Comparison of ENCODE assay signal across 9 cellular contexts in the genomic region with DNA sequence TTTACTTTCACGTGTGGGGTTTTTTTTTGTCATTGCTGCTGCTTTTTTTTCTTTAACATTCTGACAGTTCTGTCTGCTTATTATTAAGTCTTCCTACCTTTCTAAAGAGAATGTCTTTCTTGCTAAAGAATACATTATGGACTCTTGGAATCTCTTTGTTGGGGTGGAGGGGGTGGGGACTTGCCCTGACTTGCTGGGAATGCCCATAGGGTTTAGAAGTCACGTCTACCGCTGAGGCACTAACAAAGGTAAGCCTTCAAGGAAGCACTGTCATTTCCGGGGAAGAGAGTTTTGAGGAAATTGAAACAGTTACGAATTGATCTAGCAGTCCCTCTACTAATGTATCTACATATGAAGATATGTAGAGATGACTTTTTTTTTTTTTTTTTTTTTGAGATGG. TPM values are rescaled to one million over a fixed set of nuclear protein-coding genes. Genes with fewer than 3 reads are reported as not detected.
A peak's percentile ranks its signal among the peaks of the same experiment; 100 is the strongest.
DNase-seq lines count a peak whose midpoint lies in the region; ATAC-seq and TF ChIP-seq lines count a peak whose summit lies in the region.
"Had no signal": no experiment of that assay in that cellular context is flagged by ENCODE, and none has a peak within 500 bp of the region (broad histone marks: within the 10 kb centered on the region; RNA-seq: fewer than 3 reads in every experiment).

No MANE protein-coding gene starts in this region.

- no peak for TF ChIP-seq CTCF in foreskin keratinocyte (conservative IDR thresholded peaks at IDR 0.05)

- DNase-seq in HAP-1 (ENCODE audit: low spot score in 2 of 2) (peak; percentile 80 to 81), foreskin keratinocyte (peak; percentile 95 to 98), kidney glomerular epithelial cell (lab: John Stamatoyannopoulos, UW) (no peak), AML-193 (lab: John Stamatoyannopoulos, UW) (no peak)
- DNase-seq in activated CD4-positive, alpha-beta T cell treated with anti-CD3 and anti-CD28 coated beads, Interleukin-2, amount 10 ng/mL, durations not matched to agents 24 days and 14 days = peak; percentile 75
- peak; percentile 43 to 76 for DNase-seq in stimulated activated CD4-positive, alpha-beta T cell treated with anti-CD3 and anti-CD28 coated beads, Interleukin-2, amount 100 ng/mL, for 24 hours
- DNase-seq: NCI-H526 treated with DMSO at 0.1 percent for 48 hours had no signal

- H3K4me1 ChIP-seq in HAP-1 = peaks cover 29% of the 10 kb centered on the region
- H3K4me1 ChIP-seq in foreskin keratinocyte = peaks cover 28% of the 10 kb centered on the region

- peaks cover 66% of the 10 kb centered on the region for H3K4me1 Mint-ChIP-seq in activated CD4-positive, alpha-beta T cell treated with anti-CD3 and anti-CD28 coated beads, Interleukin-2, amount 10 ng/mL, durations not matched to agents 24 days and 14 days

- intact Hi-C loops in activated CD4-positive, alpha-beta T cell treated with anti-CD3 and anti-CD28 coated beads, Interleukin-2, amount 10 ng/mL, durations not matched to agents 24 days and 14 days (cut with micrococcal nuclease) = loop anchor here (1.0 to 5.0 kb wide), 6 partner anchors 14 to 1243 kb away; partner anchors contain the start of genes CD99 and P2RY8

- peak overlapping the region; percentile 98 for H3K27ac Mint-ChIP-seq in activated CD4-positive, alpha-beta T cell treated with anti-CD3 and anti-CD28 coated beads, Interleukin-2, amount 10 ng/mL, durations not matched to agents 24 days and 14 days

- no peaks in the 10 kb centered on the region for H3K27me3 Mint-ChIP-seq in activated CD4-positive, alpha-beta T cell treated with anti-CD3 and anti-CD28 coated beads, Interleukin-2, amount 10 ng/mL, durations not matched to agents 24 days and 14 days

- no peaks in the 10 kb centered on the region for H3K9me3 Mint-ChIP-seq in activated CD4-positive, alpha-beta T cell treated with anti-CD3 and anti-CD28 coated beads, Interleukin-2, amount 10 ng/mL, durations not matched to agents 24 days and 14 days

- ATAC-seq in foreskin keratinocyte = peak; percentile 55
- no peak for ATAC-seq in HG03432 (IDR thresholded peaks at IDR 0.05; ENCODE audit: unreplicated experiment)
- ATAC-seq in HG02571 (IDR thresholded peaks at IDR 0.05; ENCODE audit: unreplicated experiment) = no peak

- peak overlapping the region; percentile 66 for H3K4me3 Mint-ChIP-seq in activated CD4-positive, alpha-beta T cell treated with anti-CD3 and anti-CD28 coated beads, Interleukin-2, amount 10 ng/mL, durations not matched to agents 24 days and 14 days

- peaks cover 45% of the 10 kb centered on the region for H3K36me3 Mint-ChIP-seq in activated CD4-positive, alpha-beta T cell treated with anti-CD3 and anti-CD28 coated beads, Interleukin-2, amount 10 ng/mL, durations not matched to agents 24 days and 14 days (ENCODE audit: low read depth)

- H3K36me3 ChIP-seq in HAP-1 (replicated peaks) = peaks cover 14% of the 10 kb centered on the region

- in situ Hi-C loops in HAP-1 (cut with MboI; ENCODE audit: low sequenced_read_pairs) = no loop called here

- no peak overlapping the region for H3K4me3 ChIP-seq in HAP-1

- H3K27ac ChIP-seq in foreskin keratinocyte = peak overlapping the region; percentile 97

- H3K27me3 ChIP-seq in HAP-1 (ENCODE audit: low read depth) = no peaks in the 10 kb centered on the region
- no peaks in the 10 kb centered on the region for H3K27me3 ChIP-seq in foreskin keratinocyte

- no peaks in the 10 kb centered on the region for H3K9me3 ChIP-seq in HAP-1

RNA-seq across cellular contexts. Expression of gene CD99, which starts 19.4 kb away (rescaled TPM):
- 361 and 371 TPM in 2 replicates for total RNA-seq in activated CD4-positive, alpha-beta T cell treated with anti-CD3 and anti-CD28 coated beads, Interleukin-2, amount 10 ng/mL, durations not matched to agents 24 days and 14 days
- 237 and 271 TPM in 2 replicates for total RNA-seq in foreskin keratinocyte
- 324 and 363 TPM in 2 replicates for polyA plus RNA-seq in foreskin keratinocyte

RNA-seq across cellular contexts. Expression of gene XG, which starts 41.3 kb away (rescaled TPM):
- total RNA-seq in activated CD4-positive, alpha-beta T cell treated with anti-CD3 and anti-CD28 coated beads, Interleukin-2, amount 10 ng/mL, durations not matched to agents 24 days and 14 days = not detected in 2 replicates
- total RNA-seq in foreskin keratinocyte = 17.6 and 20.4 TPM in 2 replicates
- 17.6 and 18.7 TPM in 2 replicates for polyA plus RNA-seq in foreskin keratinocyte

Comparison
In these comparisons a context has a peak if more than half of its experiments do, and no peak if none do; other contexts are left out.
1. DNase-seq: peak in HAP-1 (2 of 2), activated CD4-positive, alpha-beta T cell treated with anti-CD3 and anti-CD28 coated beads, Interleukin-2, amount 10 ng/mL, durations not matched to agents 24 days and 14 days (single experiment), foreskin keratinocyte (2 of 2) and stimulated activated CD4-positive, alpha-beta T cell treated with anti-CD3 and anti-CD28 coated beads, Interleukin-2, amount 100 ng/mL, for 24 hours (2 of 2); none in kidney glomerular epithelial cell (single experiment) and AML-193 (0 of 2).
2. RNA of gene XG, which starts 41.3 kb away (total RNA-seq): 17.6 to 20.4 TPM in foreskin keratinocyte; not detected in activated CD4-positive, alpha-beta T cell treated with anti-CD3 and anti-CD28 coated beads, Interleukin-2, amount 10 ng/mL, durations not matched to agents 24 days and 14 days; every median in the first group is over 10 times any median in the second.